ENCODE assay signal across 9 cellular contexts in the genomic region with DNA sequence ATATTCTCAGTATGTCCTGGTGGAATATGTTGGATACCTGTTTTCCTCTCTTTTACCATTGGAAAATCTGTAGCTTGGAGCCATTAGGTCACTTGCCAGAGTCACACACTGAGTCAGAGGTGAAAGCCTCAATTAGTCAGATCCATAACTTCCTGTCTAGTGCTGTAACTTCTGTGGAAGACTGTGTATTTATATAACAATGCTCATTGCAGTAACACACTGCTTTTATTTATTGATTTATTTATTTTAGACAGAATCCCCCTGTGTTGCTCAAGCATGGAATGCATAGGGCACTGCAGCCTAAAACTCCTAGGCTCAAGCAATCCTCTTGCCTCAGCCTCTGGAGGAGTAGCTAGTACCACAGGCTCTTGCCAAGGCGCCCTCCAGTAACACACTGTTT. TPM values are rescaled to one million over a fixed set of nuclear protein-coding genes. Genes with fewer than 3 reads are reported as not detected.
DNase-seq lines count a peak whose midpoint lies in the region; ATAC-seq and TF ChIP-seq lines count a peak whose summit lies in the region.
"Had no signal": no experiment of that assay in that cellular context is flagged by ENCODE, and none has a peak within 500 bp of the region (broad histone marks: within the 10 kb centered on the region; RNA-seq: fewer than 3 reads in every experiment).

No MANE protein-coding gene starts in this region.

- no peak overlapping the region for H3K23ac ChIP-seq in H9 (ENCODE audit: insufficient read length, low read depth, low read length)

- H3K14ac ChIP-seq in H9 (ENCODE audit: insufficient read depth, low read length) = no peak overlapping the region

- no peak overlapping the region for H4K5ac ChIP-seq in H9 (ENCODE audit: insufficient read length, low read depth, low read length)

- no peak overlapping the region for H4K8ac ChIP-seq in H9 (replicated peaks; ENCODE audit: insufficient read length, low read depth, low read length)

- H3F3A ChIP-seq in smooth muscle cell (ENCODE audit: low read depth) = peaks cover 4% of the 10 kb centered on the region

- POLR2A ChIA-PET in activated CD8-positive, alpha-beta T cell treated with anti-CD3 and anti-CD28 coated beads, Interleukin-2, amount 10 ng/mL, durations not matched to agents 7 days and 5 days (lab: Charles Lee) = no interaction called here

- no peak overlapping the region for H4K91ac ChIP-seq in H9 (ENCODE audit: insufficient read length, low read depth, low read length)

- H3K9ac ChIP-seq in H9 (ENCODE audit: extremely low read depth, insufficient read length, low read length) (no peak overlapping the region), smooth muscle cell (ENCODE audit: low read depth) (peak overlapping the region; percentile 63)

- peaks cover 4% of the 10 kb centered on the region for H3K79me2 ChIP-seq in H9 (ENCODE audit: insufficient read depth, low read length)
- H3K79me2 ChIP-seq in smooth muscle cell (ENCODE audit: low read depth) = peaks cover 28% of the 10 kb centered on the region

- H2BK20ac ChIP-seq in H9 (ENCODE audit: low read depth, low read length, poor library complexity, severe bottlenecking) = no peak overlapping the region

- H3K4me1 Mint-ChIP-seq in H9 (peaks cover 34 to 35% of the 10 kb centered on the region in 2 experiments), T-helper 17 cell (peaks cover 17% of the 10 kb centered on the region)
- H3K4me1 Mint-ChIP-seq in activated CD8-positive, alpha-beta T cell treated with anti-CD3 and anti-CD28 coated beads, Interleukin-2, amount 10 ng/mL, durations not matched to agents 7 days and 5 days (ENCODE audit: low read depth) = peaks cover 11% of the 10 kb centered on the region

- H3K36me3 Mint-ChIP-seq in H9 (ENCODE audit: insufficient read depth in 1 of 3, low read depth in 3 of 3) (peaks cover 10 to 24% (median 12%) of the 10 kb centered on the region in 3 experiments), T-helper 17 cell (ENCODE audit: low read depth) (peaks cover 6% of the 10 kb centered on the region)
- no peaks in the 10 kb centered on the region for H3K36me3 Mint-ChIP-seq in activated CD8-positive, alpha-beta T cell treated with anti-CD3 and anti-CD28 coated beads, Interleukin-2, amount 10 ng/mL, durations not matched to agents 7 days and 5 days (ENCODE audit: low read depth)

- no peak overlapping the region for H3T11ph ChIP-seq in H9 (ENCODE audit: low read length)

- peaks cover 8% of the 10 kb centered on the region for H3K23me2 ChIP-seq in H9 (ENCODE audit: insufficient read length, low read depth, low read length, poor library complexity, severe bottlenecking)

- peaks cover 3 to 7% of the 10 kb centered on the region in 2 experiments for H3K9me3 Mint-ChIP-seq in H9
- H3K9me3 Mint-ChIP-seq in activated CD8-positive, alpha-beta T cell treated with anti-CD3 and anti-CD28 coated beads, Interleukin-2, amount 10 ng/mL, durations not matched to agents 7 days and 5 days (ENCODE audit: insufficient read depth) = no peaks in the 10 kb centered on the region

- H3K36me3 ChIP-seq in smooth muscle cell (ENCODE audit: low read depth) = no peaks in the 10 kb centered on the region

- peak overlapping the region; percentile 77 for H3K4me3 ChIP-seq in smooth muscle cell

- no peak for TF ChIP-seq CTCF in H9 (conservative IDR thresholded peaks at IDR 0.05)
- no peak for TF ChIP-seq CTCF in smooth muscle cell (IDR thresholded peaks at IDR 0.05; ENCODE audit: borderline replicate concordance, insufficient read depth, poor library complexity, severe bottlenecking)

- DNase-seq in H9 (no peak), T-helper 17 cell (no peak), glomerular endothelial cell (ENCODE audit: extremely low read depth, low read depth, low spot score) (peak; percentile 52), smooth muscle cell (lab: John Stamatoyannopoulos, UW; ENCODE audit: unreplicated experiment) (no peak), pons (ENCODE audit: low spot score) (no peak), iPS-NIHi11 (ENCODE audit: low spot score) (no peak)
- no peak for DNase-seq in activated CD8-positive, alpha-beta T cell treated with anti-CD3 and anti-CD28 coated beads, Interleukin-2, amount 10 ng/mL, durations not matched to agents 7 days and 5 days
- DNase-seq: stimulated activated CD4-positive, alpha-beta T cell treated with anti-CD3 and anti-CD28 coated beads, Interleukin-2, amount 100 ng/mL, for 48 hours had no signal

- no peak overlapping the region for H2BK15ac ChIP-seq in H9 (ENCODE audit: low read depth, low read length)

- peaks cover 9% of the 10 kb centered on the region for H3K79me1 ChIP-seq in H9 (ENCODE audit: insufficient read depth, low read depth, low read length, poor library complexity, severe bottlenecking)

- H3K4me1 ChIP-seq in H9 (ENCODE audit: insufficient read depth, low read length) (0 out of 2 replicates have a peak, but pooled peaks cover 8% of the 10 kb centered on the region), smooth muscle cell (ENCODE audit: low read depth) (peaks cover 24% of the 10 kb centered on the region)

- H3K27ac ChIP-seq in H9 (ENCODE audit: insufficient read length, low read depth, low read length) = no peak overlapping the region
- H3K27ac ChIP-seq in smooth muscle cell (ENCODE audit: low read depth) = peak overlapping the region; percentile 93

- H3K4ac ChIP-seq in H9 (ENCODE audit: low read depth, low read length) = no peak overlapping the region

- no peak overlapping the region for H3K18ac ChIP-seq in H9 (ENCODE audit: insufficient read length, low read depth, low read length)

- H2AK5ac ChIP-seq in H9 (ENCODE audit: insufficient read length, low read length) = no peak overlapping the region

- H3K4me3 Mint-ChIP-seq in H9 = peak overlapping the region; percentile 53 to 96
- H3K4me3 Mint-ChIP-seq in T-helper 17 cell = no peak overlapping the region
- no peak overlapping the region for H3K4me3 Mint-ChIP-seq in activated CD8-positive, alpha-beta T cell treated with anti-CD3 and anti-CD28 coated beads, Interleukin-2, amount 10 ng/mL, durations not matched to agents 7 days and 5 days

- no peak overlapping the region for H3K56ac ChIP-seq in H9 (ENCODE audit: insufficient read length, low read depth, low read length)

- no CpG with 5 or more reads among the region's 1 CpG for WGBS in H9 (ENCODE audit: extremely low coverage, insufficient read length, low lambda C conversion rate)
- 47% methylated on average over 1 of the region's 1 CpG for WGBS in smooth muscle cell (ENCODE audit: low lambda C conversion rate)

- no peak overlapping the region for H2BK5ac ChIP-seq in H9 (ENCODE audit: insufficient read length, low read length)

- no peak overlapping the region for H3K27ac Mint-ChIP-seq in H9
- peak overlapping the region; percentile 9 for H3K27ac Mint-ChIP-seq in T-helper 17 cell
- no peak overlapping the region for H3K27ac Mint-ChIP-seq in activated CD8-positive, alpha-beta T cell treated with anti-CD3 and anti-CD28 coated beads, Interleukin-2, amount 10 ng/mL, durations not matched to agents 7 days and 5 days

- CTCF ChIA-PET in activated CD8-positive, alpha-beta T cell treated with anti-CD3 and anti-CD28 coated beads, Interleukin-2, amount 10 ng/mL, durations not matched to agents 7 days and 5 days (lab: Charles Lee) = interaction anchor here (1.2 to 1.5 kb wide), 2 partner anchors 57 to 202 kb away, joined by 3 read pairs; no protein-coding TSS in a partner anchor

- H2BK120ac ChIP-seq in H9 (ENCODE audit: low read depth, low read length, poor library complexity, severe bottlenecking) = no peak overlapping the region

- H3K27me3 Mint-ChIP-seq in H9 (ENCODE audit: low read depth) (no peaks in the 10 kb centered on the region), T-helper 17 cell (peaks cover 10% of the 10 kb centered on the region)
- H3K27me3 Mint-ChIP-seq in activated CD8-positive, alpha-beta T cell treated with anti-CD3 and anti-CD28 coated beads, Interleukin-2, amount 10 ng/mL, durations not matched to agents 7 days and 5 days (ENCODE audit: low read depth) = peaks cover 10% of the 10 kb centered on the region

- ATAC-seq in T-helper 17 cell (no peak), HG03045 (IDR thresholded peaks at IDR 0.05; ENCODE audit: unreplicated experiment) (no peak)
- ATAC-seq in activated CD8-positive, alpha-beta T cell treated with anti-CD3 and anti-CD28 coated beads, Interleukin-2, amount 10 ng/mL, durations not matched to agents 7 days and 5 days = no peak

- no peak overlapping the region for H2AFZ ChIP-seq in H9 (ENCODE audit: low read length)
- H2AFZ ChIP-seq in smooth muscle cell (ENCODE audit: low read depth) = no peak overlapping the region

- no peak overlapping the region for H2BK12ac ChIP-seq in H9 (ENCODE audit: insufficient read length, low read depth, low read length)

- peak overlapping the region; percentile 30 for H3K4me2 ChIP-seq in H9 (ENCODE audit: insufficient read depth, insufficient read length, low read length)
- peak overlapping the region; percentile 87 for H3K4me2 ChIP-seq in smooth muscle cell

- H3K27me3 ChIP-seq in H9 (ENCODE audit: insufficient read depth, low read length) (no peaks in the 10 kb centered on the region), smooth muscle cell (ENCODE audit: low read depth) (no peaks in the 10 kb centered on the region)

- H3K9me3 ChIP-seq in H9 (ENCODE audit: control insufficient read depth, low read depth, low read length) (no peaks in the 10 kb centered on the region), T-helper 17 cell (ENCODE audit: control insufficient read depth, low read length, poor library complexity, severe bottlenecking) (no peaks in the 10 kb centered on the region), smooth muscle cell (replicated peaks; ENCODE audit: low read depth) (no peaks in the 10 kb centered on the region)

- H4K20me1 ChIP-seq in H9 (ENCODE audit: control insufficient read depth, insufficient read depth, insufficient read length) = no peaks in the 10 kb centered on the region
- peaks cover 18% of the 10 kb centered on the region for H4K20me1 ChIP-seq in smooth muscle cell (ENCODE audit: low read depth)

RNA-seq across cellular contexts. Expression of a gene that starts 1.3 kb away (rescaled TPM):
- total RNA-seq in H9 (2021) (35.2 and 36.8 TPM in 2 replicates), T-helper 17 cell (1 to 10 TPM; 7.8 to 8.8 TPM), glomerular endothelial cell (23.6 and 33.6 TPM in 2 replicates), smooth muscle cell (57.1 and 81.3 TPM in 2 replicates)
- polyA plus RNA-seq in smooth muscle cell = 19.6 and 25.4 TPM in 2 replicates
- total RNA-seq in activated CD8-positive, alpha-beta T cell treated with anti-CD3 and anti-CD28 coated beads, Interleukin-2, amount 10 ng/mL, durations not matched to agents 7 days and 5 days = 1 to 10 TPM; 1.6 to 2.5 TPM

Comparison
In these comparisons a context has a peak if more than half of its experiments do, and no peak if none do; other contexts are left out.
1. H3K4me3 Mint-ChIP-seq: peak in H9 (2 of 2); none in T-helper 17 cell (single experiment) and activated CD8-positive, alpha-beta T cell treated with anti-CD3 and anti-CD28 coated beads, Interleukin-2, amount 10 ng/mL, durations not matched to agents 7 days and 5 days (single experiment).